Comparison of ENCODE assay signal across 20 cellular contexts in the genomic region with DNA sequence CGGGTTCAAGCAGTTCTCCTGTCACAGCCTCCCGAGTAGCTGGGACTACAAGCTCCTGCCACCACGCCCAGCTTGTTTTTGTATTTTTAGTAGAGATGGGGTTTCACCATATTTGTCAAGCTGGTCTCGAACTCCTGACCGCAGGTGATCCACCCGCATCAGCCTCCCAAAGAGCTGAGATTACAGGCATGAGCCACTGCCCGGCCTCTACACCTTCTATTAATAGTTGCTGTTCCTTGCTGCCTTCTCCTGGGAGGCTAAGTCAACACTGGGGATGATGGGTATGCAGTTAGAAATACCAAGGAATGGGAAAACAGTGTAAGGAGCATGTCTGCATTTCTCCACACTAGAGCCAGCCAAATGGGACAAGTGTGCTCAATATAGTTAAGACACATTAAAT.
DNase-seq lines count a peak whose midpoint lies in the region; ATAC-seq and TF ChIP-seq lines count a peak whose summit lies in the region.
"Had no signal": no experiment of that assay in that cellular context is flagged by ENCODE, and none has a peak within 500 bp of the region (broad histone marks: within the 10 kb centered on the region; RNA-seq: fewer than 3 reads in every experiment).

No MANE protein-coding gene starts in this region.

- DNase-seq in heart left ventricle (no peak), cardiac septum (ENCODE audit: low spot score) (no peak), dorsolateral prefrontal cortex (no peak), psoas muscle (no peak), uterus (no peak), NCI-H446 (lab: John Stamatoyannopoulos, UW) (no peak), DMS79 treated with DMSO at 0.1 percent for 48 hours (lab: John Stamatoyannopoulos, UW) (no peak), NCI-H2196 treated with DMSO at 0.1 percent for 48 hours (lab: John Stamatoyannopoulos, UW; ENCODE audit: unreplicated experiment) (no peak)
- DNase-seq: 8988T; activated CD4-positive, alpha-beta T cell treated with anti-CD3 and anti-CD28 coated beads for 48 hours; EL; foreskin fibroblast; kidney; naive thymus-derived CD8-positive, alpha-beta T cell; NCI-H1105 treated with DMSO at 0.1 percent for 48 hours; NCI-H2107; SHP77 treated with DMSO at 0.1 percent for 48 hours; stimulated activated naive B cell treated with anti-CD40 and anti-IgM and Interleukin-4, amounts not matched to agents 10 μg/mL and 1 μg/mL and 100 μg/mL, for 72 hours; T-cell had no signal

- H3K9me3 ChIP-seq in heart left ventricle (no peaks in the 10 kb centered on the region), psoas muscle (no peaks in the 10 kb centered on the region), uterus (no peaks in the 10 kb centered on the region)

- H3K36me3 ChIP-seq in heart left ventricle: peaks cover 0 to 96% (median 51%) of the 10 kb centered on the region in 9 donors
- peaks cover 9 to 79% of the 10 kb centered on the region in 2 donors for H3K36me3 ChIP-seq in psoas muscle (ENCODE audit: insufficient read depth in 1 of 2, low read depth in 1 of 2)
- H3K36me3 ChIP-seq in uterus: no peaks in the 10 kb centered on the region

- no peaks in the 10 kb centered on the region for H3K27me3 ChIP-seq in heart left ventricle
- no peaks in the 10 kb centered on the region for H3K27me3 ChIP-seq in dorsolateral prefrontal cortex
- H3K27me3 ChIP-seq in psoas muscle (ENCODE audit: insufficient read depth in 3 of 3, low read length in 2 of 3): no peaks in the 10 kb centered on the region
- H3K27me3 ChIP-seq in uterus: no peaks in the 10 kb centered on the region

- WGBS in heart left ventricle, 4 donors: 64 to 76% (median 72%) methylated on average over 7 of the region's 7 CpGs
- 76 to 86% (median 85%) methylated on average over 7 of the region's 7 CpGs for WGBS in psoas muscle, 3 donors

- H3K27ac ChIP-seq in heart left ventricle: peak overlapping the region in 8 of 12 donors; percentile 18 to 69 (median 55)
- peak overlapping the region in 57 of 59 donors; percentile 6 to 92 (median 73) for H3K27ac ChIP-seq in dorsolateral prefrontal cortex
- H3K27ac ChIP-seq in psoas muscle: peak overlapping the region; percentile 13
- peak overlapping the region; percentile 16 to 65 for H3K27ac ChIP-seq in uterus
- H3K27ac ChIP-seq: HL-60 had no signal

- H3K4me3 ChIP-seq in heart left ventricle: no peak overlapping the region
- H3K4me3 ChIP-seq in dorsolateral prefrontal cortex: no peak overlapping the region
- H3K4me3 ChIP-seq in psoas muscle: no peak overlapping the region
- H3K4me3 ChIP-seq in uterus: no peak overlapping the region

- intact Hi-C loops in heart left ventricle (cut with DNase I): loop anchor here in 1 of 10 donors (5.0 kb wide), 1 partner anchor 34 kb away; no protein-coding TSS in a partner anchor
- intact Hi-C loops in cardiac septum (cut with DNase I): no loop called here
- intact Hi-C loops in dorsolateral prefrontal cortex (cut with DNase I): no loop called here
- intact Hi-C loops in psoas muscle (cut with DNase I): loop anchor here in 1 of 2 donors (5.0 kb wide), 1 partner anchor 34 kb away; no protein-coding TSS in a partner anchor
- intact Hi-C loops in uterus (cut with DNase I; ENCODE audit: low total_unique reads): no loop called here

- ATAC-seq in heart left ventricle (peak; percentile 5 to 11 (median 8)), psoas muscle (peak in 1 of 4 donors; percentile 24)
- ATAC-seq: naive thymus-derived CD8-positive, alpha-beta T cell; T-cell had no signal

- TF ChIP-seq CTCF in heart left ventricle (IDR thresholded peaks at IDR 0.05): no peak
- TF ChIP-seq CTCF in dorsolateral prefrontal cortex (IDR thresholded peaks at IDR 0.05 in 54 of 56, conservative IDR thresholded peaks at IDR 0.05 in 2 of 56; ENCODE audit: low read depth in 1 of 56, partially characterized antibody in 56 of 56): no peak
- TF ChIP-seq CTCF in psoas muscle (IDR thresholded peaks at IDR 0.05): no peak
- no peak for TF ChIP-seq CTCF in uterus (IDR thresholded peaks at IDR 0.05)

- TF ChIP-seq POLR2A in heart left ventricle (IDR thresholded peaks at IDR 0.05) (no peak), uterus (IDR thresholded peaks at IDR 0.05) (no peak)

- peaks cover 4 to 74% (median 53%) of the 10 kb centered on the region in 12 donors for H3K4me1 ChIP-seq in heart left ventricle
- H3K4me1 ChIP-seq in psoas muscle: peaks cover 11% of the 10 kb centered on the region
- H3K4me1 ChIP-seq in uterus: peaks cover 0 to 3% of the 10 kb centered on the region in 2 donors

Comparison
In these comparisons a context has a peak if more than half of its experiments do, and no peak if none do; other contexts are left out.
1. H3K27ac ChIP-seq: peak in every context shown above with its lines; median percentile 73 in dorsolateral prefrontal cortex; 55 in heart left ventricle; 40 in uterus; 13 in psoas muscle.